ENCODE assay signal across 9 cellular contexts in the genomic region with DNA sequence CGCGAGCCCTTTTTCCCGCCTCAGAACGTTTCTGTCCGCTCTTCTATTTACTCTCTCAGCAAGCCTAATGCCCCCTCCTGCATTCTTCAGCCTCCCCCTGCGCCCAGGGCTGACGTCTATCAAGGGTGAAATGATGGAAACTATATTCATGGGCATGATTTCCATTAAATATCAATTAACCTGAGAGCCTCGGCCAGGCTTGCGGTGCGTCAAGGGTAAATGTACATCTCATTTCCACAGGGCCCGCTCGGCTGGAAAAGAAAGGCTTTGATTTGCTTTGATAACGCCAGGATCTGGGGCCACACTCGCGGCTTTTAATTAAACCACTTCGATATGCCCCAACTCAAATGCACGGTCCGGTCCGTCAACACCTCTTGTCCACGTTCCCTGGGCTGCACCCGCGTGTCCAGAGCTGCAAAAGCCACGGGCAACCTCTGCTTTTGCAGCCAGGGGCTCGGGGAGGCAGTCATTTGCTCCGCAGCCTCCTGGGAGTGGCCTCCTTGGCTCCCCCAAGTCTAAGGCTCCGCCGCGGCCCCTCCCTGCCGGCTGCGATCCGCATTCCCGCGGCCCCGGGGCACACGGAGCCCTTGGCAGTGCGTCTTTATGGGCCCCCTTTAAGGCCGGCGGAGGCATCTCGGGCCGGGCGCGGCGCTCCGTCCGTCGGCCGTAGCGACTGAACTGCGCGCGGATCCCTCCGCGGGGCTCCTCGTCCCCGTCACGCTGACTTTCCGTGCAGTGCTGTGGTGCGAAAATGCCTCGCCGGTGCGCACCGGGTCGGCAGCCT. TPM values are rescaled to one million over a fixed set of nuclear protein-coding genes. Genes with fewer than 3 reads are reported as not detected.
A peak's percentile ranks its signal among the peaks of the same experiment; 100 is the strongest.
DNase-seq lines count a peak whose midpoint lies in the region; ATAC-seq and TF ChIP-seq lines count a peak whose summit lies in the region.
"Had no signal": no experiment of that assay in that cellular context is flagged by ENCODE, and none has a peak within 500 bp of the region (broad histone marks: within the 10 kb centered on the region; RNA-seq: fewer than 3 reads in every experiment).

Gene HOXD8, plus strand, starts transcription at position 693 of the 784 bp plus-strand sequence. CDS start 662 bp downstream, outside the sequence.

- H3K27me3 ChIP-seq in GM23248 (replicated peaks; ENCODE audit: insufficient read depth) (no peaks in the 10 kb centered on the region), mammary epithelial cell (ENCODE audit: insufficient read depth, low read length) (peaks cover 82% of the 10 kb centered on the region), lower lobe of right lung (ENCODE audit: low read depth) (peaks cover 96% of the 10 kb centered on the region), tibial artery (peaks cover 0 to 61% of the 10 kb centered on the region in 2 donors)

- in situ Hi-C loops in GM23248 (cut with MboI) (loop anchor here (5.0 to 10.0 kb wide), 3 partner anchors 508 to 1018 kb away; no protein-coding TSS in a partner anchor), mammary epithelial cell (cut with MboI; ENCODE audit: low sequenced_read_pairs in 2 of 2) (loop anchor here (5.0 to 25.0 kb wide), 5 partner anchors 506 to 1026 kb away; no protein-coding TSS in a partner anchor)

- dilution Hi-C loops in mammary epithelial cell (cut with HindIII; ENCODE audit: low sequenced_read_pairs), result loop anchor here (25.0 kb wide), 1 partner anchor 1008 kb away; no protein-coding TSS in a partner anchor

- no peak for TF ChIP-seq CTCF in mammary epithelial cell (conservative IDR thresholded peaks at IDR 0.05 in 1 of 2, IDR thresholded peaks at IDR 0.05 in 1 of 2; ENCODE audit: extremely low read depth in 1 of 2, insufficient read depth in 1 of 2, low read depth in 1 of 2, low read length in 2 of 2)
- TF ChIP-seq CTCF in lower lobe of right lung (IDR thresholded peaks at IDR 0.05), result no peak
- TF ChIP-seq CTCF in tibial artery (IDR thresholded peaks at IDR 0.05), result no peak

- no peaks in the 10 kb centered on the region for H4K20me1 ChIP-seq in GM23248 (ENCODE audit: insufficient read depth)
- peaks cover 1% of the 10 kb centered on the region for H4K20me1 ChIP-seq in mammary epithelial cell (ENCODE audit: insufficient read depth, low read length)

- intact Hi-C loops in mammary epithelial cell (cut with micrococcal nuclease) (no loop called here), lower lobe of right lung (cut with DNase I) (loop anchor here (5.0 kb wide), 2 partner anchors 508 to 523 kb away; no protein-coding TSS in a partner anchor), tibial artery (cut with DNase I; ENCODE audit: low total_unique reads) (loop anchor here (5.0 kb wide), 2 partner anchors 328 to 508 kb away; no protein-coding TSS in a partner anchor)

- CTCF ChIA-PET in mammary epithelial cell (lab: Charles Lee; ENCODE audit: low non-redundant PET), result no interaction called here

- peak within 1 kb of the TSS; percentile 97 for H3K27ac ChIP-seq in GM23248
- H3K27ac ChIP-seq in mammary epithelial cell (ENCODE audit: insufficient read depth, low read depth, low read length), result no peak within 1 kb of the TSS
- H3K27ac ChIP-seq in lower lobe of right lung, result no peak within 1 kb of the TSS
- H3K27ac ChIP-seq in tibial artery, result peak within 1 kb of the TSS; percentile 79 to 95

- H3F3A ChIP-seq in GM23248 (ENCODE audit: insufficient read depth), result peaks cover 50% of the 10 kb centered on the region

- H3K4me3 ChIP-seq in GM23248, result peak within 1 kb of the TSS; percentile 90
- peak within 1 kb of the TSS in 1 of 3 experiments; percentile 10 for H3K4me3 ChIP-seq in mammary epithelial cell (replicated peaks in 1 of 3; ENCODE audit: insufficient read depth in 1 of 3, low read depth in 2 of 3, low read length in 3 of 3)
- peak within 1 kb of the TSS; percentile 38 for H3K4me3 ChIP-seq in lower lobe of right lung
- H3K4me3 ChIP-seq in tibial artery, result peak within 1 kb of the TSS; percentile 60 to 72

- no peaks in the 10 kb centered on the region for H3K9me2 ChIP-seq in GM23248 (ENCODE audit: insufficient read depth)

- 0 to 1% methylated on average over 53 to 54 of the region's 63 CpGs for WGBS in GM23248 (ENCODE audit: low coverage in 1 of 2, low lambda C conversion rate in 2 of 2, missing lambda C conversion rate in 2 of 2), 2 experiments
- WGBS in mammary epithelial cell (ENCODE audit: low coverage, missing lambda C conversion rate), result 19% methylated on average over 26 of the region's 63 CpGs

- BruUV-seq in mammary epithelial cell (replicated peaks; lab: Mats Ljungman, UMichigan), result no TSS peak

- H3K79me2 ChIP-seq in GM23248 (ENCODE audit: insufficient read depth), result peaks cover 65% of the 10 kb centered on the region
- H3K79me2 ChIP-seq in mammary epithelial cell (ENCODE audit: insufficient read depth, low read length), result no peaks in the 10 kb centered on the region

- peak within 1 kb of the TSS; percentile 68 for H2AFZ ChIP-seq in GM23248
- H2AFZ ChIP-seq in mammary epithelial cell (ENCODE audit: low read depth, low read length), result peak within 1 kb of the TSS; percentile 64

- H3K36me3 ChIP-seq in GM23248 (ENCODE audit: low read depth) (no peaks in the 10 kb centered on the region), mammary epithelial cell (ENCODE audit: insufficient read depth, low read length) (no peaks in the 10 kb centered on the region), lower lobe of right lung (no peaks in the 10 kb centered on the region), tibial artery (no peaks in the 10 kb centered on the region)

- H3K4me2 ChIP-seq in GM23248 (ENCODE audit: unreplicated experiment), result peak within 1 kb of the TSS; percentile 100
- peak within 1 kb of the TSS; percentile 49 for H3K4me2 ChIP-seq in mammary epithelial cell (ENCODE audit: insufficient read depth, low read depth, low read length)

- H3K9me3 ChIP-seq in GM23248 (ENCODE audit: low read depth) (no peaks in the 10 kb centered on the region), mammary epithelial cell (replicated peaks; ENCODE audit: insufficient read depth, low read length) (no peaks in the 10 kb centered on the region), lower lobe of right lung (no peaks in the 10 kb centered on the region), tibial artery (no peaks in the 10 kb centered on the region)

- DNase-seq in GM23248, result peak; percentile 96
- peak; percentile 43 for DNase-seq in NCI-H2227 treated with DMSO at 0.1 percent for 48 hours (lab: John Stamatoyannopoulos, UW)
- no peak for DNase-seq in mammary epithelial cell
- no peak for DNase-seq in lower lobe of right lung
- DNase-seq in tibial artery, result peak in 1 of 2 donors; percentile 85
- DNase-seq in hypothalamus (lab: John Stamatoyannopoulos, UW), result no peak
- DNase-seq in MV-4-11 (lab: John Stamatoyannopoulos, UW), result no peak
- no peak for DNase-seq in activated gamma-delta T cell treated with Interleukin-2 at 50 U/mL for 16 hours

- peak; percentile 28 to 34 for ATAC-seq in lower lobe of right lung

- H3K9ac ChIP-seq in GM23248 (peak within 1 kb of the TSS; percentile 97), mammary epithelial cell (ENCODE audit: insufficient read depth, low read length) (no peak within 1 kb of the TSS)

- peaks cover 29% of the 10 kb centered on the region for H3K4me1 ChIP-seq in GM23248 (ENCODE audit: insufficient read depth)
- no peaks in the 10 kb centered on the region for H3K4me1 ChIP-seq in mammary epithelial cell (ENCODE audit: insufficient read depth, low read length)
- peaks cover 24% of the 10 kb centered on the region for H3K4me1 ChIP-seq in lower lobe of right lung
- peaks cover 0 to 49% (median 24%) of the 10 kb centered on the region in 4 donors for H3K4me1 ChIP-seq in tibial artery

RNA-seq across cellular contexts. Expression of gene HOXD8, which starts in this region (rescaled TPM):
- total RNA-seq in GM23248 (2014; rRNA removed; shearing (Covaris generic)), result 23.4 and 27.8 TPM in 2 replicates
- polyA plus RNA-seq in GM23248 (2016; fragmentation: Nextera tagmentation; extraction: Ambion mirVana) (18.0 and 19.7 TPM in 2 replicates), mammary epithelial cell (not detected)
- total RNA-seq in mammary epithelial cell (under 1 TPM in 1 of 2 donors, not detected in 1; 0.16 TPM), lower lobe of right lung (2.3 TPM)
- not detected for polyA minus RNA-seq in mammary epithelial cell
- total RNA-seq: T-helper 1 cell treated with Interleukin-12 subunit alpha and Interleukin-12 subunit beta and Interleukin-4 antibody, amounts not matched to agents 30 ng/mL and 1 ng/mL, for 36 hours had no signal

Comparison
In these comparisons a context has a peak if more than half of its experiments do, and no peak if none do; other contexts are left out.
1. RNA of gene HOXD8 (polyA plus RNA-seq): 18.0 to 19.7 TPM in GM23248; not detected in mammary epithelial cell (single experiment); every median in the first group is over 10 times any median in the second.
2. DNase-seq: peak in GM23248 (single experiment) and NCI-H2227 treated with DMSO at 0.1 percent for 48 hours (single experiment); none in mammary epithelial cell (single experiment), lower lobe of right lung (single experiment), hypothalamus (0 of 51), MV-4-11 (single experiment) and activated gamma-delta T cell treated with Interleukin-2 at 50 U/mL for 16 hours (single experiment).
3. H3K27ac ChIP-seq: peak in GM23248 (single experiment) and tibial artery (2 of 2); none in mammary epithelial cell (single experiment) and lower lobe of right lung (single experiment).